In genomic region chr9:114409103-114409780, GRCh38 we compare ENCODE assay signal across 15 cellular contexts. TPM values are rescaled to one million over a fixed set of nuclear protein-coding genes. Genes with fewer than 3 reads are reported as not detected.
DNase-seq lines count a peak whose midpoint lies in the region; FAIRE-seq and TF ChIP-seq lines count a peak whose summit lies in the region.
"Had no signal": no experiment of that assay in that cellular context is flagged by ENCODE, and none has a peak within 500 bp of the region (broad histone marks: within the 10 kb centered on the region; RNA-seq: fewer than 3 reads in every experiment).

No MANE protein-coding gene starts in this region.

- TF ChIP-seq CTCF in Calu3 (IDR thresholded peaks at IDR 0.05; ENCODE audit: unreplicated experiment): no peak

- no peak overlapping the region for H3K4me3 Mint-ChIP-seq in Calu3 (ENCODE audit: low read depth, unreplicated experiment)

- TF ChIP-seq POLR2A in H54 (IDR thresholded peaks at IDR 0.05; ENCODE audit: low read depth, low read length): no peak

- no peaks in the 10 kb centered on the region for H3K9me3 Mint-ChIP-seq in Calu3 (ENCODE audit: low read depth, unreplicated experiment)

- intact Hi-C loops in Calu3 (cut with micrococcal nuclease; ENCODE audit: unreplicated experiment): loop anchor here (10.0 kb wide), 1 partner anchor 606 kb away; no protein-coding TSS in a partner anchor

- H3K36me3 Mint-ChIP-seq in Calu3 (ENCODE audit: insufficient read depth, unreplicated experiment): no peaks in the 10 kb centered on the region

- no peak overlapping the region for H3K27ac Mint-ChIP-seq in Calu3 (ENCODE audit: unreplicated experiment)

- no peaks in the 10 kb centered on the region for H3K4me1 Mint-ChIP-seq in Calu3 (ENCODE audit: low read depth, unreplicated experiment)

- peaks cover 35% of the 10 kb centered on the region for H3K27me3 Mint-ChIP-seq in Calu3 (ENCODE audit: unreplicated experiment)

- BruUV-seq in Calu3 (replicated peaks; lab: Mats Ljungman, UMichigan): no TSS peak

- no peak for FAIRE-seq in H54 (lab: Jason Lieb, UNC)

- CTCF ChIA-PET in Calu3 (lab: Charles Lee): no interaction called here

- DNase-seq in CD1c-positive myeloid dendritic cell (ENCODE audit: extremely low spot score): peak; percentile 76
- peak; percentile 51 for DNase-seq in H54 (ENCODE audit: insufficient read length, low spot score)
- peak; percentile 35 for DNase-seq in RKO (ENCODE audit: low spot score)
- DNase-seq in fibroblast of peridontal ligament (ENCODE audit: extremely low read depth): peak; percentile 28
- no peak for DNase-seq in Calu3
- DNase-seq in cortex of kidney (lab: John Stamatoyannopoulos, UW): no peak
- no peak for DNase-seq in NCI-H446 treated with DMSO at 0.1 percent for 48 hours (lab: John Stamatoyannopoulos, UW)
- no peak for DNase-seq in activated CD4-positive, alpha-beta T cell treated with anti-CD3 and anti-CD28 coated beads, Interleukin-2, amount 50 U/mL, for 1 hour
- DNase-seq: activated CD4-positive, alpha-beta T cell treated with anti-CD3 and anti-CD28 coated beads for 48 hours; activated effector memory CD4-positive, alpha-beta T cell treated with anti-CD3 and anti-CD28 coated beads, Interleukin-2, amount 50 U/mL, for 16 hours; Caco-2; esophagus squamous epithelium; mucosa of descending colon; retina; SK-N-SH had no signal

RNA-seq across cellular contexts. Expression of gene AKNA, which starts 21.5 kb away (rescaled TPM):
- 3.9 and 5.8 TPM in 2 replicates for total RNA-seq in Calu3 (2022)

Comparison
In these comparisons a context has a peak if more than half of its experiments do, and no peak if none do; other contexts are left out.
1. DNase-seq: peak in CD1c-positive myeloid dendritic cell (single experiment), H54 (single experiment), RKO (single experiment) and fibroblast of peridontal ligament (single experiment); none in Calu3 (single experiment), cortex of kidney (single experiment), NCI-H446 treated with DMSO at 0.1 percent for 48 hours (single experiment) and activated CD4-positive, alpha-beta T cell treated with anti-CD3 and anti-CD28 coated beads, Interleukin-2, amount 50 U/mL, for 1 hour (single experiment).